In the genomic region with DNA sequence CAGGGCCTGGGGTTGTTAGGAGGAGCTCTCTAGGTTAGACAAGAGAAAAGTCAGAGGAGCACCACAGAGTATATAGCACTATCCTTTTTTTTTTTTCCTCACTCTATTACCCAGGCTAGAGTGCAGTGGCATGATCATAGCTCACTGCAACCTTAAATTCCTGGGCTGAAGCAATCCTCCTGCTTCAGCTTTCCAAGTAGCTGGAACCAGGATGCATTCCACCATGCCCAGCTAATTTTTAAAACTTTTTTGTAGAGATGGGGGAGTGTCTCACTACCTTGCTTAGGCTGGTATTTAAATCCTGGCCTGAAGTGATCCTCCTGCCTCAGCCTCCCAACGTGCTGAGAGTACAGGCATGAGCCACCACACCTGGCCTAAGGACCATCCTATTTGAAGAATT, we compare ENCODE assay signal across 28 cellular contexts.
"Had no signal": no experiment of that assay in that cellular context is flagged by ENCODE, and none has a peak within 500 bp of the region (broad histone marks: within the 10 kb centered on the region; RNA-seq: fewer than 3 reads in every experiment).

No MANE protein-coding gene starts in this region.

- H3K27me3 ChIP-seq: foreskin keratinocyte, ovary, transverse colon, uterus had no signal

- H3K27ac Mint-ChIP-seq: activated CD4-positive, alpha-beta T cell treated with anti-CD3 and anti-CD28 coated beads, Interleukin-2, amount 10 ng/mL, durations not matched to agents 7 days and 5 days; activated CD8-positive, alpha-beta memory T cell treated with anti-CD3 and anti-CD28 coated beads, Interleukin-2, amount 10 ng/mL, durations not matched to agents 7 days and 5 days; activated CD8-positive, alpha-beta T cell treated with anti-CD3 and anti-CD28 coated beads for 36 hours; activated naive CD8-positive, alpha-beta T cell treated with anti-CD3 and anti-CD28 coated beads, Interleukin-2, amount 50 U/mL, for 24 hours; brain; stimulated activated naive CD8-positive, alpha-beta T cell treated with anti-CD3 and anti-CD28 coated beads, Interleukin-15, Interleukin-2, amounts not matched to agents 100 ng/mL and 50 ng/mL, for 24 hours had no signal

- H3K4me1 ChIP-seq: prostate gland, uterus had no signal

- H3K4me3 ChIP-seq: ovary, prostate gland, skin epidermis, transverse colon, uterus had no signal

- DNase-seq: activated CD4-positive, alpha-beta T cell treated with anti-CD3 and anti-CD28 coated beads, Interleukin-2, amount 10 ng/mL, durations not matched to agents 7 days and 5 days; activated CD8-positive, alpha-beta memory T cell treated with anti-CD3 and anti-CD28 coated beads, Interleukin-2, amount 10 ng/mL, durations not matched to agents 7 days and 5 days; activated CD8-positive, alpha-beta T cell treated with anti-CD3 and anti-CD28 coated beads for 36 hours; activated effector memory CD4-positive, alpha-beta T cell treated with anti-CD3 and anti-CD28 coated beads, Interleukin-2, amount 50 U/mL, for 16 hours; activated naive CD4-positive, alpha-beta T cell treated with anti-CD3 and anti-CD28 coated beads, Interleukin-2, amount 50 U/mL, for 16 hours; activated naive CD8-positive, alpha-beta T cell treated with anti-CD3 and anti-CD28 coated beads, Interleukin-2, amount 50 U/mL, for 24 hours; activated T-cell treated with anti-CD3 and anti-CD28 coated beads for 4 hours; anterior cingulate cortex; foreskin keratinocyte; glutamatergic neuron; hippocampal formation; left ventricle myocardium superior; mammary epithelial cell; midbrain; ovary; right cardiac atrium; stimulated activated CD4-positive, alpha-beta T cell treated with anti-CD3 and anti-CD28 coated beads, Interleukin-1b, Interleukin-23, amount 100 ng/mL, for 48 hours; T-helper 2 cell; transverse colon; uterus had no signal

- H3K4me3 Mint-ChIP-seq: activated CD4-positive, alpha-beta T cell treated with anti-CD3 and anti-CD28 coated beads, Interleukin-2, amount 10 ng/mL, durations not matched to agents 7 days and 5 days; activated CD8-positive, alpha-beta memory T cell treated with anti-CD3 and anti-CD28 coated beads, Interleukin-2, amount 10 ng/mL, durations not matched to agents 7 days and 5 days; activated CD8-positive, alpha-beta T cell treated with anti-CD3 and anti-CD28 coated beads for 36 hours; activated naive CD8-positive, alpha-beta T cell treated with anti-CD3 and anti-CD28 coated beads, Interleukin-2, amount 50 U/mL, for 24 hours; brain; natural killer cell treated with Interleukin-12 subunit alpha and Interleukin-12 subunit beta and Interleukin-15 and Interleukin-18, amount 100 ng/mL, for 72 hours; stimulated activated naive CD8-positive, alpha-beta T cell treated with anti-CD3 and anti-CD28 coated beads, Interleukin-15, Interleukin-2, amounts not matched to agents 100 ng/mL and 50 ng/mL, for 24 hours had no signal

- H3K27ac ChIP-seq: epithelial cell of prostate, foreskin keratinocyte, ovary, prostate gland, skin epidermis, transverse colon, uterus, VCaP had no signal

- H3K9me3 Mint-ChIP-seq: activated CD4-positive, alpha-beta T cell treated with anti-CD3 and anti-CD28 coated beads, Interleukin-2, amount 10 ng/mL, durations not matched to agents 7 days and 5 days; activated CD8-positive, alpha-beta T cell treated with anti-CD3 and anti-CD28 coated beads for 36 hours; activated naive CD8-positive, alpha-beta T cell treated with anti-CD3 and anti-CD28 coated beads, Interleukin-2, amount 50 U/mL, for 24 hours; brain; natural killer cell treated with Interleukin-12 subunit alpha and Interleukin-12 subunit beta and Interleukin-15 and Interleukin-18, amount 100 ng/mL, for 72 hours; stimulated activated naive CD8-positive, alpha-beta T cell treated with anti-CD3 and anti-CD28 coated beads, Interleukin-15, Interleukin-2, amounts not matched to agents 100 ng/mL and 50 ng/mL, for 24 hours had no signal

- ATAC-seq: activated CD4-positive, CD25-positive, alpha-beta regulatory T cell treated with anti-CD3 and anti-CD28 coated beads, Interleukin-2, amount 50 U/mL, for 24 hours; activated CD8-positive, alpha-beta memory T cell treated with anti-CD3 and anti-CD28 coated beads, Interleukin-2, amount 10 ng/mL, durations not matched to agents 7 days and 5 days; activated CD8-positive, alpha-beta T cell treated with anti-CD3 and anti-CD28 coated beads for 36 hours; activated naive CD8-positive, alpha-beta T cell treated with anti-CD3 and anti-CD28 coated beads, Interleukin-2, amount 50 U/mL, for 24 hours; foreskin keratinocyte; left ventricle myocardium superior; natural killer cell treated with Interleukin-12 subunit alpha and Interleukin-12 subunit beta and Interleukin-15 and Interleukin-18, amount 100 ng/mL, for 72 hours; right cardiac atrium had no signal

- H3K9me3 ChIP-seq: ovary, prostate gland, transverse colon, uterus had no signal

- H3K27me3 Mint-ChIP-seq: activated CD4-positive, alpha-beta T cell treated with anti-CD3 and anti-CD28 coated beads, Interleukin-2, amount 10 ng/mL, durations not matched to agents 7 days and 5 days; activated CD8-positive, alpha-beta memory T cell treated with anti-CD3 and anti-CD28 coated beads, Interleukin-2, amount 10 ng/mL, durations not matched to agents 7 days and 5 days; activated CD8-positive, alpha-beta T cell treated with anti-CD3 and anti-CD28 coated beads for 36 hours; activated naive CD8-positive, alpha-beta T cell treated with anti-CD3 and anti-CD28 coated beads, Interleukin-2, amount 50 U/mL, for 24 hours; natural killer cell treated with Interleukin-12 subunit alpha and Interleukin-12 subunit beta and Interleukin-15 and Interleukin-18, amount 100 ng/mL, for 72 hours; stimulated activated naive CD8-positive, alpha-beta T cell treated with anti-CD3 and anti-CD28 coated beads, Interleukin-15, Interleukin-2, amounts not matched to agents 100 ng/mL and 50 ng/mL, for 24 hours had no signal

- H3K36me3 ChIP-seq: ovary, prostate gland, transverse colon, uterus had no signal

- H3K36me3 Mint-ChIP-seq: brain; natural killer cell treated with Interleukin-12 subunit alpha and Interleukin-12 subunit beta and Interleukin-15 and Interleukin-18, amount 100 ng/mL, for 72 hours had no signal
